In the genomic region with DNA sequence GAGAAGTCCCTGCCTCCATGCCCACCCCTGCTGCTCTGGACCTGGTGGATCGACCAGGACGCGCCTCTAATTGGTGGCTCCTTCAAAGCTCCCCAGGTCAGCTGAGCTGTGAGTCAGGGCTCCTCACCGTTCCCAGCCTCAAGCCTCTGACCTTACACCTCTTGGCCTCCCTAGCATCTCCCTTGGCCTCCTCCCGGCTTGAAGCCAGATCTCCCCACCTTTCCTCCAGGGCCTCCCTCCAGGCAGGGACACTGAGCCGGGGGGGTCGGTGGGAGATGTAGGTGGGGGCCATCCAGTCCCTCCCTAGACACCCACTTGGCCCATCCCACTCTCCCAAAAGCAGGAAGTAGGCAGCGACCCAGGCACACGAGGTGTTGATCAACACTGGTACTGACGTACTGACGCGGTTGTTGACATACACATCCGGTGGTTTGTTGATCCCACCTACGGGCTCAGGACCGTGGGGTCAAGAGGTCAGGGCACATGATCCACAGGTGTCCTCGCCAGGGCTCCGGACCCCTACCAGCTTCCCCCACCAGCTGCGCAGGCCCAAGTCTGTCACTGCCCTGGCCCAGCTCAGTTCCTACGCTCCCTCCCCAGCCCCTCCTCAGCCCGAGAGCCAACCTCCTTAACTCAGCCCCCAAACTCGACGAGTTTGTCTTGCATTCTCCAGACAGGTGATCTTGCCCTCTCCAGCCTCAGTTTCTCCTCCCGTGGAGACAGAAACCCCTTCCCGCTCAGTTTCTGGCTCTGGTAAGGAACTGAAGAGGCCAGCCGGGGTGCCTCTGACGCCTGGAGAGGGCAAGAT, we compare ENCODE assay signal across 8 cellular contexts. TPM values are rescaled to one million over a fixed set of nuclear protein-coding genes. Genes with fewer than 3 reads are reported as not detected.
DNase-seq lines count a peak whose midpoint lies in the region; ATAC-seq and TF ChIP-seq lines count a peak whose summit lies in the region.

No MANE protein-coding gene starts in this region.

- peak; percentile 9 for ATAC-seq in HG02840 (IDR thresholded peaks at IDR 0.05; ENCODE audit: low FRiP score, unreplicated experiment)
- ATAC-seq in HG02870 (IDR thresholded peaks at IDR 0.05; ENCODE audit: unreplicated experiment): no peak

- DNase-seq in EL (peak; percentile 49), breast epithelium (ENCODE audit: low spot score in 2 of 2) (peak in 1 of 2 donors; percentile 49), islet precursor cell (peak; percentile 81), NCI-H1048 (lab: John Stamatoyannopoulos, UW) (no peak)
- DNase-seq in stimulated activated CD8-positive, alpha-beta memory T cell treated with anti-CD3 and anti-CD28 coated beads, Interleukin-12 subunit alpha, Interleukin-12 subunit beta, amount 100 ng/mL, for 4 hours (ENCODE audit: low read depth): peak; percentile 24

- no peak for TF ChIP-seq CTCF in breast epithelium (IDR thresholded peaks at IDR 0.05)

- TF ChIP-seq POLR2A in Raji (IDR thresholded peaks at IDR 0.05; ENCODE audit: insufficient read depth, low read depth, low read length): peak; percentile 35; the same call in 1 of the 2 replicates
- TF ChIP-seq POLR2A in breast epithelium (IDR thresholded peaks at IDR 0.05): no peak

- H3K27me3 ChIP-seq in breast epithelium: no peaks in the 10 kb centered on the region

- peaks cover 7% of the 10 kb centered on the region for H3K36me3 ChIP-seq in breast epithelium

- peaks cover 0 to 9% of the 10 kb centered on the region in 2 donors for H3K4me1 ChIP-seq in breast epithelium

- H3K27ac ChIP-seq in breast epithelium: peak overlapping the region; percentile 85

- no peaks in the 10 kb centered on the region for H3K9me3 ChIP-seq in breast epithelium

- intact Hi-C loops in breast epithelium (cut with DNase I; ENCODE audit: low total_unique reads): no loop called here

- peak overlapping the region; percentile 85 to 97 (median 96) for H3K4me3 ChIP-seq in breast epithelium

RNA-seq across cellular contexts. Expression of gene ATG2A, which starts 0.8 kb away (rescaled TPM):
- 10 to 100 TPM; 20.0 to 22.1 (median 21.2) TPM for total RNA-seq in breast epithelium

RNA-seq across cellular contexts. Expression of gene PPP2R5B, which starts 8.2 kb away (rescaled TPM):
- 10 to 100 TPM; 12.8 to 14.0 (median 13.8) TPM for total RNA-seq in breast epithelium

RNA-seq across cellular contexts. Expression of gene GPHA2, which starts 19.4 kb away (rescaled TPM):
- not detected for total RNA-seq in breast epithelium

RNA-seq across cellular contexts. Expression of gene EHD1, which starts 37.8 kb away (rescaled TPM):
- 10 to 100 TPM; 26.9 to 45.4 (median 31.2) TPM for total RNA-seq in breast epithelium

RNA-seq across cellular contexts. Expression of gene MAJIN, which starts 55.7 kb away (rescaled TPM):
- not detected for total RNA-seq in breast epithelium
